ENCODE assay signal across 8 cellular contexts in genomic region chr5:9140711-9141110, GRCh38.
"Had no signal": no experiment of that assay in that cellular context is flagged by ENCODE, and none has a peak within 500 bp of the region (broad histone marks: within the 10 kb centered on the region; RNA-seq: fewer than 3 reads in every experiment).

No MANE protein-coding gene starts in this region.

- DNase-seq: H9, HCEC 1CT, Karpas-422, KBM-7 had no signal

- ATAC-seq: GM23338, HepG2 had no signal

- H3K4me3 ChIP-seq: GM23338 had no signal

- H3K27ac ChIP-seq: HL-60, KMS-11 had no signal
